In genomic region chr12:57570438-57570837, GRCh38 we compare ENCODE assay signal across 1 cellular context. TPM values are rescaled to one million over a fixed set of nuclear protein-coding genes. Genes with fewer than 3 reads are reported as not detected.
"Had no signal": no experiment of that assay in that cellular context is flagged by ENCODE, and none has a peak within 500 bp of the region (broad histone marks: within the 10 kb centered on the region; RNA-seq: fewer than 3 reads in every experiment).

No MANE protein-coding gene starts in this region.

RNA-seq across cellular contexts. Expression of gene KIF5A, which starts 20.6 kb away (rescaled TPM):
- total RNA-seq: ascending aorta had no signal
